ENCODE assay signal across 23 cellular contexts in genomic region chr5:63400079-63400478, GRCh38.
"Had no signal": no experiment of that assay in that cellular context is flagged by ENCODE, and none has a peak within 500 bp of the region (broad histone marks: within the 10 kb centered on the region; RNA-seq: fewer than 3 reads in every experiment).

No MANE protein-coding gene starts in this region.

- H3K27ac ChIP-seq: brain microvascular endothelial cell had no signal

- H3K27me3 ChIP-seq: brain microvascular endothelial cell had no signal

- DNase-seq: activated CD4-positive, alpha-beta memory T cell treated with anti-CD3 and anti-CD28 coated beads for 36 hours; activated CD4-positive, alpha-beta T cell treated with anti-CD3 and anti-CD28 coated beads, Interleukin-2, amount 10 ng/mL, durations not matched to agents 7 days and 5 days; activated CD4-positive, CD25-positive, alpha-beta regulatory T cell; activated CD8-positive, alpha-beta memory T cell treated with anti-CD3 and anti-CD28 coated beads for 24 hours; activated gamma-delta T cell; activated naive CD4-positive, alpha-beta T cell treated with anti-CD3 and anti-CD28 coated beads for 36 hours; activated T-cell treated with anti-CD3 and anti-CD28 coated beads for 4 hours; activated T-cell treated with anti-CD3 and anti-CD28 coated beads, Interleukin-2, amount 50 U/mL, for 48 hours; amygdala; brain microvascular endothelial cell; caudate nucleus; KG1; NCI-H1092; NCI-H1417; NCI-H1930; NCI-H345; NCI-H510A; NCI-H526 treated with DMSO at 0.1 percent for 48 hours; NCI-H82; SIG-M5; T-helper 17 cell; T-helper 9 cell had no signal

- H3K36me3 ChIP-seq: brain microvascular endothelial cell had no signal

- ATAC-seq: activated T-helper 17 cell treated with anti-CD3 and anti-CD28 coated beads, Interleukin-2, amount 50 U/mL, for 72 hours; T-helper 17 cell had no signal
